In the genomic region with DNA sequence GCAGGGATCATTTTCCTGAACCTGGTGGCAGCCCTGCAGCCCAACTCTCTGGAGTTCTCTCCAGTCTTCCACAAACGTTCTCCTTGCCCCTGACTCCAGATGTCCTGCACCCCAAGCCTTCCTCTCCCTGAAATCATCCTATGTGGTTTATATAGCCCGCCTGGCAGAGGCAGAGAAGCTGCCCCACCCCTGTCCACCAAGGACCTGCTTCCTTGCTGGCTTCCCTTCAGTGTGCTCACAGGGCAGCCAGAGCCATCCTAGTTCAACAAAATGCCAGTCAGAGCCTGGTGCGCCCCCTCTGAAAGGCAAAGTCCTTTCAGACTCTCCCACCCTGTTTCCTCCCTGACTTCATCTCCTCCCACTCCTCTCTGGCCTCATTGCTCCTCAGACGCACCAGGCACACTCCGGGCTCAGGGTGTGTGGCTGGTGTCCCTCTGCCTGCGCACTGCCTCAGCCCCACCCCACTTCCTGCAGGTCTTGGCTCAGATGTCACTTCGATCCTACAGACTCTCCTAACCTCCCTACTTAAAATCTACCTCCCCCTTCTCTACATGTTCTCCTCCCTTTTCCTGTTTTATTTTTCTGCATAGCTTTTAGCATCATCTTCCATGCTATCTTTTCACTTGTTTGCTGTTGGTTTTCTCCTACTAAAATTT, we compare ENCODE assay signal across 11 cellular contexts. TPM values are rescaled to one million over a fixed set of nuclear protein-coding genes. Genes with fewer than 3 reads are reported as not detected.
A peak's percentile ranks its signal among the peaks of the same experiment; 100 is the strongest.
DNase-seq lines count a peak whose midpoint lies in the region; ATAC-seq, FAIRE-seq and TF ChIP-seq lines count a peak whose summit lies in the region.
"Had no signal": no experiment of that assay in that cellular context is flagged by ENCODE, and none has a peak within 500 bp of the region (broad histone marks: within the 10 kb centered on the region; RNA-seq: fewer than 3 reads in every experiment).

No MANE protein-coding gene starts in this region.

- peaks cover 18% of the 10 kb centered on the region for H3K4me1 Mint-ChIP-seq in activated T-cell treated with anti-CD3 and anti-CD28 coated beads, Interleukin-2, amount 50 U/mL, for 4 hours (ENCODE audit: low read depth)

- H3K4me3 ChIP-seq in heart right ventricle (no peak overlapping the region), keratinocyte (ENCODE audit: control insufficient read depth in 2 of 3, extremely low read depth in 1 of 3, insufficient read depth in 2 of 3, low read depth in 1 of 3, low read length in 3 of 3) (no peak overlapping the region)

- peak overlapping the region; percentile 18 for H2AFZ ChIP-seq in keratinocyte (ENCODE audit: control insufficient read depth, low read length)

- no peaks in the 10 kb centered on the region for H3K36me3 ChIP-seq in heart right ventricle
- H3K36me3 ChIP-seq in keratinocyte (ENCODE audit: control insufficient read depth in 2 of 2, extremely low read depth in 1 of 2, insufficient read depth in 2 of 2, low read length in 2 of 2): no peaks in the 10 kb centered on the region

- H3K36me3 Mint-ChIP-seq in activated T-cell treated with anti-CD3 and anti-CD28 coated beads, Interleukin-2, amount 50 U/mL, for 4 hours (ENCODE audit: insufficient read depth): no peaks in the 10 kb centered on the region
- H3K36me3 Mint-ChIP-seq: CD8-positive, alpha-beta memory T cell had no signal

- H3K27me3 Mint-ChIP-seq in activated T-cell treated with anti-CD3 and anti-CD28 coated beads, Interleukin-2, amount 50 U/mL, for 4 hours (ENCODE audit: low read depth): peaks cover 16% of the 10 kb centered on the region

- 21 to 28% methylated on average over 7 of the region's 7 CpGs for WGBS in heart right ventricle, 2 donors

- H3K4me1 ChIP-seq in heart right ventricle (peaks cover 4 to 95% (median 50%) of the 10 kb centered on the region in 9 donors), keratinocyte (ENCODE audit: control insufficient read depth, extremely low read depth, insufficient read depth, low read length) (peaks cover 4% of the 10 kb centered on the region)

- H3K9me1 ChIP-seq in keratinocyte (ENCODE audit: control insufficient read depth, extremely low read depth, insufficient read depth, low read length): no peaks in the 10 kb centered on the region

- H3K27ac ChIP-seq in heart right ventricle (peak overlapping the region in 8 of 10 donors; percentile 8 to 76 (median 54)), keratinocyte (ENCODE audit: control insufficient read depth, insufficient read depth, low read length) (no peak overlapping the region)

- no peak for DNase-seq in heart right ventricle
- DNase-seq in Right ventricle myocardium superior: no peak
- no peak for DNase-seq in activated T-cell treated with anti-CD3 and anti-CD28 coated beads, Interleukin-2, amount 50 U/mL, for 4 hours
- DNase-seq in keratinocyte (ENCODE audit: low read depth, low spot score): no peak
- peak; percentile 53 for DNase-seq in urothelium cell line (ENCODE audit: low spot score)

- intact Hi-C loops in heart right ventricle (cut with DNase I): loop anchor here in 4 of 10 donors (2.0 to 10.0 kb wide), 3 partner anchors 28 to 50 kb away; no protein-coding TSS in a partner anchor
- intact Hi-C loops in Right ventricle myocardium superior (cut with DNase I): loop anchor here (2.0 to 10.0 kb wide), 2 partner anchors 28 to 48 kb away; no protein-coding TSS in a partner anchor

- no peak for TF ChIP-seq CTCF in heart right ventricle (IDR thresholded peaks at IDR 0.05)
- TF ChIP-seq CTCF in keratinocyte (optimal IDR thresholded peaks at IDR 0.05 in 1 of 3, IDR thresholded peaks at IDR 0.05 in 1 of 3, conservative IDR thresholded peaks at IDR 0.05 in 1 of 3; ENCODE audit: extremely low read depth in 1 of 3, insufficient read depth in 2 of 3, low read length in 3 of 3): no peak

- H3K9me3 ChIP-seq in heart right ventricle (no peaks in the 10 kb centered on the region), keratinocyte (ENCODE audit: control insufficient read depth, low read depth, low read length) (no peaks in the 10 kb centered on the region)

- H3K79me2 ChIP-seq in keratinocyte (ENCODE audit: control insufficient read depth, insufficient read depth, low read length): no peaks in the 10 kb centered on the region

- H3K27me3 ChIP-seq in heart right ventricle (peaks cover 0 to 28% (median 4%) of the 10 kb centered on the region in 7 donors), keratinocyte (ENCODE audit: control insufficient read depth, extremely low read depth, insufficient read depth, low read length) (peaks cover 28% of the 10 kb centered on the region)

- no peak for FAIRE-seq in keratinocyte (lab: Jason Lieb, UNC)
- peak; percentile 92 for FAIRE-seq in urothelium cell line (lab: Jason Lieb, UNC)

- peak in 4 of 8 donors; percentile 14 to 34 (median 22) for ATAC-seq in heart right ventricle
- no peak for ATAC-seq in Right ventricle myocardium superior (ENCODE audit: poor library complexity)
- peak; percentile 38 to 45 for ATAC-seq in activated T-cell treated with anti-CD3 and anti-CD28 coated beads, Interleukin-2, amount 50 U/mL, for 4 hours
- no peak for ATAC-seq in HG03342 (IDR thresholded peaks at IDR 0.05; ENCODE audit: unreplicated experiment)
- ATAC-seq in HG03457 (IDR thresholded peaks at IDR 0.05; ENCODE audit: unreplicated experiment): no peak
- ATAC-seq in GM18868 (IDR thresholded peaks at IDR 0.05; ENCODE audit: unreplicated experiment): no peak

- H3K9me3 Mint-ChIP-seq in activated T-cell treated with anti-CD3 and anti-CD28 coated beads, Interleukin-2, amount 50 U/mL, for 4 hours: no peaks in the 10 kb centered on the region
- H3K9me3 Mint-ChIP-seq: CD8-positive, alpha-beta memory T cell had no signal

- no peak overlapping the region for H3K4me2 ChIP-seq in keratinocyte (ENCODE audit: control insufficient read depth, extremely low read depth, insufficient read depth, low read depth, low read length)

- dilution Hi-C loops in keratinocyte (cut with MboI; ENCODE audit: extremely low pct_ligation_motif_present, low sequenced_read_pairs): no loop called here

- H4K20me1 ChIP-seq in keratinocyte (ENCODE audit: control insufficient read depth, extremely low read depth, insufficient read depth, low read length): peaks cover 3% of the 10 kb centered on the region

- no peak overlapping the region for H3K4me3 Mint-ChIP-seq in activated T-cell treated with anti-CD3 and anti-CD28 coated beads, Interleukin-2, amount 50 U/mL, for 4 hours

- H3K9ac ChIP-seq in keratinocyte (ENCODE audit: control insufficient read depth, extremely low read depth, insufficient read depth, low read length): no peak overlapping the region

RNA-seq across cellular contexts. Expression of a gene that starts 5.9 kb away (rescaled TPM):
- total RNA-seq in heart right ventricle (10 to 100 TPM in 3 of 10 donors, 1 to 10 TPM in 7; 4.1 to 20.5 (median 4.6) TPM), Right ventricle myocardium superior (9.4 TPM)
- polyA plus RNA-seq in heart right ventricle (1 to 10 TPM in 1 of 2 donors, under 1 TPM in 1; 0.84 to 7.8 TPM), keratinocyte (not detected in 3 replicates)
- total RNA-seq in activated T-cell treated with anti-CD3 and anti-CD28 coated beads, Interleukin-2, amount 50 U/mL, for 4 hours: not detected
- polyA plus RNA-seq in keratinocyte (2011; ENCODE audit: low read depth): not detected
- polyA plus RNA-seq in keratinocyte (2011; cell fraction: cytosol; rRNA removed): not detected in 2 replicates
- polyA plus RNA-seq in keratinocyte (2011; cell fraction: nucleus; rRNA removed): not detected in 2 replicates
- polyA plus RNA-seq in keratinocyte (2012; ENCODE audit: low replicate concordance): not detected in 2 replicates
- not detected in 3 replicates for polyA minus RNA-seq in keratinocyte
- not detected for polyA minus RNA-seq in keratinocyte (2011; cell fraction: cytosol; rRNA and poly(A)+ RNA removed)
- not detected in 2 replicates for polyA minus RNA-seq in keratinocyte (2011; cell fraction: nucleus; rRNA and poly(A)+ RNA removed)
- total RNA-seq: CD8-positive, alpha-beta memory T cell; epithelial cell of proximal tubule had no signal
- polyA plus RNA-seq: CD8-positive, alpha-beta memory T cell; neural cell had no signal

RNA-seq across cellular contexts. Expression of a gene that starts 14.6 kb away (rescaled TPM):
- total RNA-seq in heart right ventricle (10 to 100 TPM in 7 of 10 donors, 1 to 10 TPM in 3; 4.4 to 20.1 (median 11.8) TPM), Right ventricle myocardium superior (19.7 TPM)
- polyA plus RNA-seq in heart right ventricle (10 to 100 TPM; 13.1 to 18.7 TPM), keratinocyte (not detected in 3 replicates)
- not detected for total RNA-seq in activated T-cell treated with anti-CD3 and anti-CD28 coated beads, Interleukin-2, amount 50 U/mL, for 4 hours
- not detected for polyA plus RNA-seq in keratinocyte (2011; ENCODE audit: low read depth)
- polyA plus RNA-seq in keratinocyte (2011; cell fraction: cytosol; rRNA removed): not detected in 2 replicates
- not detected in 2 replicates for polyA plus RNA-seq in keratinocyte (2011; cell fraction: nucleus; rRNA removed)
- polyA plus RNA-seq in keratinocyte (2012; ENCODE audit: low replicate concordance): not detected in 2 replicates
- 0.10 TPM in 1 of 3 replicates, not detected in the others for polyA minus RNA-seq in keratinocyte
- polyA minus RNA-seq in keratinocyte (2011; cell fraction: cytosol; rRNA and poly(A)+ RNA removed): not detected
- not detected in 2 replicates for polyA minus RNA-seq in keratinocyte (2011; cell fraction: nucleus; rRNA and poly(A)+ RNA removed)
- total RNA-seq: CD8-positive, alpha-beta memory T cell; epithelial cell of proximal tubule had no signal
- polyA plus RNA-seq: CD8-positive, alpha-beta memory T cell; neural cell had no signal

RNA-seq across cellular contexts. Expression of a gene that starts 32.6 kb away (rescaled TPM):
- total RNA-seq in heart right ventricle (1 to 10 TPM in 9 of 10 donors, under 1 TPM in 1; 0.88 to 2.3 (median 1.6) TPM), Right ventricle myocardium superior (1.6 TPM)
- polyA plus RNA-seq in heart right ventricle (1 to 10 TPM in 1 of 2 donors, under 1 TPM in 1; 0.65 to 5.3 TPM), keratinocyte (0.27 to 0.85 TPM (median 0.55 TPM) in 3 replicates)
- 1 to 10 TPM; 5.2 to 6.1 (median 5.9) TPM for total RNA-seq in activated T-cell treated with anti-CD3 and anti-CD28 coated beads, Interleukin-2, amount 50 U/mL, for 4 hours
- polyA plus RNA-seq in keratinocyte (2011; ENCODE audit: low read depth): 1.5 TPM
- polyA plus RNA-seq in keratinocyte (2011; cell fraction: cytosol; rRNA removed): 0.02 and 0.04 TPM in 2 replicates
- 3.3 and 5.0 TPM in 2 replicates for polyA plus RNA-seq in keratinocyte (2011; cell fraction: nucleus; rRNA removed)
- polyA plus RNA-seq in keratinocyte (2012; ENCODE audit: low replicate concordance): 0.25 and 1.4 TPM in 2 replicates
- polyA minus RNA-seq in keratinocyte: 0.75 to 1.7 TPM (median 1.5 TPM) in 3 replicates
- polyA minus RNA-seq in keratinocyte (2011; cell fraction: cytosol; rRNA and poly(A)+ RNA removed): not detected
- polyA minus RNA-seq in keratinocyte (2011; cell fraction: nucleus; rRNA and poly(A)+ RNA removed): 1.5 and 2.6 TPM in 2 replicates

RNA-seq across cellular contexts. Expression of a gene that starts 37.2 kb away (rescaled TPM):
- not detected for total RNA-seq in heart right ventricle
- under 1 TPM in 1 of 2 donors, not detected in 1; 0.43 TPM for polyA plus RNA-seq in heart right ventricle
- total RNA-seq in Right ventricle myocardium superior: not detected
- not detected for total RNA-seq in activated T-cell treated with anti-CD3 and anti-CD28 coated beads, Interleukin-2, amount 50 U/mL, for 4 hours
- not detected in 3 replicates for polyA plus RNA-seq in keratinocyte
- not detected for polyA plus RNA-seq in keratinocyte (2011; ENCODE audit: low read depth)
- polyA plus RNA-seq in keratinocyte (2011; cell fraction: cytosol; rRNA removed): not detected in 2 replicates
- polyA plus RNA-seq in keratinocyte (2011; cell fraction: nucleus; rRNA removed): not detected in 2 replicates
- polyA plus RNA-seq in keratinocyte (2012; ENCODE audit: low replicate concordance): not detected in 2 replicates
- not detected in 3 replicates for polyA minus RNA-seq in keratinocyte
- not detected for polyA minus RNA-seq in keratinocyte (2011; cell fraction: cytosol; rRNA and poly(A)+ RNA removed)
- not detected in 2 replicates for polyA minus RNA-seq in keratinocyte (2011; cell fraction: nucleus; rRNA and poly(A)+ RNA removed)
- total RNA-seq: CD8-positive, alpha-beta memory T cell; epithelial cell of proximal tubule had no signal
- polyA plus RNA-seq: CD8-positive, alpha-beta memory T cell; neural cell had no signal

RNA-seq across cellular contexts. Expression of a gene that starts 51.2 kb away (rescaled TPM):
- total RNA-seq in heart right ventricle (10 to 100 TPM; 12.5 to 25.1 (median 16.1) TPM), Right ventricle myocardium superior (12.2 TPM)
- polyA plus RNA-seq in heart right ventricle (10 to 100 TPM in 1 of 2 donors, 1 to 10 TPM in 1; 9.0 to 15.7 TPM), keratinocyte (12.2 to 17.2 TPM (median 15.8 TPM) in 3 replicates)
- 10 to 100 TPM; 35.0 to 38.7 (median 36.1) TPM for total RNA-seq in activated T-cell treated with anti-CD3 and anti-CD28 coated beads, Interleukin-2, amount 50 U/mL, for 4 hours
- 18.2 TPM for polyA plus RNA-seq in keratinocyte (2011; ENCODE audit: low read depth)
- polyA plus RNA-seq in keratinocyte (2011; cell fraction: cytosol; rRNA removed): 10.5 and 13.1 TPM in 2 replicates
- polyA plus RNA-seq in keratinocyte (2011; cell fraction: nucleus; rRNA removed): 19.9 and 20.2 TPM in 2 replicates
- polyA plus RNA-seq in keratinocyte (2012; ENCODE audit: low replicate concordance): 11.2 and 11.6 TPM in 2 replicates
- polyA minus RNA-seq in keratinocyte: 8.0 to 48.0 TPM (median 9.3 TPM) in 3 replicates
- 12.5 TPM for polyA minus RNA-seq in keratinocyte (2011; cell fraction: cytosol; rRNA and poly(A)+ RNA removed)
- polyA minus RNA-seq in keratinocyte (2011; cell fraction: nucleus; rRNA and poly(A)+ RNA removed): 7.5 and 11.0 TPM in 2 replicates

Comparison
In these comparisons a context has a peak if more than half of its experiments do, and no peak if none do; other contexts are left out.
1. ATAC-seq: peak in activated T-cell treated with anti-CD3 and anti-CD28 coated beads, Interleukin-2, amount 50 U/mL, for 4 hours (2 of 2); none in Right ventricle myocardium superior (single experiment), HG03342 (single experiment), HG03457 (single experiment) and GM18868 (single experiment).
2. RNA of a gene that starts 5.9 kb away (total RNA-seq): 9.4 TPM in Right ventricle myocardium superior (single experiment) and 4.1 to 20.5 TPM in heart right ventricle; not detected in activated T-cell treated with anti-CD3 and anti-CD28 coated beads, Interleukin-2, amount 50 U/mL, for 4 hours; every median in the first group is over 4 times any median in the second.
3. RNA of a gene that starts 14.6 kb away (total RNA-seq): 19.7 TPM in Right ventricle myocardium superior (single experiment) and 4.4 to 20.1 TPM in heart right ventricle; not detected in activated T-cell treated with anti-CD3 and anti-CD28 coated beads, Interleukin-2, amount 50 U/mL, for 4 hours; every median in the first group is over 4 times any median in the second.